In genomic region chr3:63910873-63911272, GRCh38 we compare ENCODE assay signal across 8 cellular contexts. TPM values are rescaled to one million over a fixed set of nuclear protein-coding genes. Genes with fewer than 3 reads are reported as not detected.
DNase-seq lines count a peak whose midpoint lies in the region; ATAC-seq and TF ChIP-seq lines count a peak whose summit lies in the region.

No MANE protein-coding gene starts in this region.

- no peak overlapping the region for H3K14ac ChIP-seq in mesenchymal stem cell (ENCODE audit: low read length in 2 of 2)

- no peak overlapping the region for H2AFZ ChIP-seq in HCT116 (ENCODE audit: low read depth, low read length, poor library complexity, severe bottlenecking)
- H2AFZ ChIP-seq in mesenchymal stem cell (ENCODE audit: low read depth, low read length) = no peak overlapping the region

- H3K9me3 ChIP-seq in BE2C (no peaks in the 10 kb centered on the region), HCT116 (ENCODE audit: control insufficient read depth in 1 of 2, insufficient read depth in 1 of 2, low read depth in 1 of 2, low read length in 2 of 2) (no peaks in the 10 kb centered on the region), mesenchymal stem cell (ENCODE audit: control insufficient read depth, low read length) (no peaks in the 10 kb centered on the region)

- no peak overlapping the region for H2AK5ac ChIP-seq in mesenchymal stem cell (ENCODE audit: low read length, severe bottlenecking)

- H3K79me2 ChIP-seq in HCT116 (ENCODE audit: insufficient read depth, low read length) = peaks cover 43% of the 10 kb centered on the region

- no peak overlapping the region for H2BK5ac ChIP-seq in mesenchymal stem cell (ENCODE audit: low read depth, low read length, poor library complexity, severe bottlenecking)

- peak overlapping the region; percentile 91; the same call in 1 of the 2 replicates for H3K27ac ChIP-seq in HCT116 (ENCODE audit: low read depth, low read length)
- no peak overlapping the region for H3K27ac ChIP-seq in mesenchymal stem cell (ENCODE audit: low read length, poor library complexity, severe bottlenecking)

- no peak overlapping the region for H3K4ac ChIP-seq in mesenchymal stem cell (ENCODE audit: low read depth in 1 of 2, low read length in 2 of 2)

- intact Hi-C loops in HCT116 (cut with micrococcal nuclease) = loop anchor here (5.0 kb wide), 1 partner anchor 49 kb away; the partner anchor contains the start of genes ATXN7 and THOC7

- peaks cover 24% of the 10 kb centered on the region for H3K79me1 ChIP-seq in mesenchymal stem cell (replicated peaks; ENCODE audit: low read length, poor library complexity, severe bottlenecking)

- WGBS in mesenchymal stem cell = no CpG with 5 or more reads among the region's 1 CpG

- no peak overlapping the region for H3K18ac ChIP-seq in mesenchymal stem cell (ENCODE audit: low read depth in 1 of 2, low read length in 2 of 2)

- no peak for ATAC-seq in HCT116
- no peak for ATAC-seq in HG02852 (IDR thresholded peaks at IDR 0.05; ENCODE audit: unreplicated experiment)

- H3K4me3 ChIP-seq in BE2C (ENCODE audit: low read depth, low read length) (peak overlapping the region; percentile 77; the same call in 1 of the 2 replicates), HCT116 (replicated peaks in 1 of 2; ENCODE audit: low read depth in 1 of 2, low read length in 2 of 2) (peak overlapping the region; percentile 63 to 74), mesenchymal stem cell (ENCODE audit: insufficient read depth in 1 of 2, low read depth in 1 of 2, low read length in 2 of 2) (peak overlapping the region in 1 of 2 experiments; percentile 86)

- TF ChIP-seq POLR2A in HCT116 (IDR thresholded peaks at IDR 0.05; ENCODE audit: borderline replicate concordance, extremely low read depth, insufficient read depth, insufficient read length) = no peak

- no peak overlapping the region for H4K91ac ChIP-seq in mesenchymal stem cell (ENCODE audit: low read length)

- H2BK15ac ChIP-seq in mesenchymal stem cell (ENCODE audit: low read depth, poor library complexity, severe bottlenecking) = no peak overlapping the region

- H3K27me3 ChIP-seq in BE2C (no peaks in the 10 kb centered on the region), HCT116 (ENCODE audit: insufficient read depth, low read length) (no peaks in the 10 kb centered on the region), mesenchymal stem cell (ENCODE audit: control insufficient read depth in 1 of 2, insufficient read depth in 1 of 2, low read length in 2 of 2) (no peaks in the 10 kb centered on the region)

- no TSS peak for BruUV-seq in HCT116 (replicated peaks; lab: Mats Ljungman, UMichigan)

- peak overlapping the region; percentile 89 for H3K4me2 ChIP-seq in HCT116 (ENCODE audit: low read length)
- H3K4me2 ChIP-seq in mesenchymal stem cell (ENCODE audit: low read length, poor library complexity, severe bottlenecking) = no peak overlapping the region

- no peaks in the 10 kb centered on the region for H3K9me2 ChIP-seq in HCT116 (ENCODE audit: insufficient read depth)

- TF ChIP-seq RAD21 in HCT116 (IDR thresholded peaks at IDR 0.05; ENCODE audit: low read depth) = no peak

- H2BK12ac ChIP-seq in mesenchymal stem cell (ENCODE audit: low read length in 2 of 2) = no peak overlapping the region

- H2BK120ac ChIP-seq in mesenchymal stem cell (ENCODE audit: low read depth, low read length) = no peak overlapping the region

- peak overlapping the region; percentile 79 for H3K9ac ChIP-seq in HCT116 (ENCODE audit: low read length)
- H3K9ac ChIP-seq in mesenchymal stem cell (ENCODE audit: low read length) = peak overlapping the region; percentile 92

- no peak overlapping the region for H3K23ac ChIP-seq in mesenchymal stem cell (ENCODE audit: low read length in 2 of 2)

- no peak overlapping the region for H4K8ac ChIP-seq in mesenchymal stem cell (ENCODE audit: low read length)

- POLR2A ChIA-PET in HCT116 (lab: Charles Lee) = no interaction called here

- H4K20me1 ChIP-seq in HCT116 (ENCODE audit: insufficient read depth) = no peaks in the 10 kb centered on the region

- H3K4me1 ChIP-seq in BE2C (peaks cover 4% of the 10 kb centered on the region; the same call in 1 of the 2 replicates), HCT116 (ENCODE audit: control insufficient read depth in 1 of 2, insufficient read depth in 2 of 2, low read length in 2 of 2) (peaks cover 12 to 25% of the 10 kb centered on the region in 2 experiments; a peak in 3 of 4 replicates), mesenchymal stem cell (ENCODE audit: control insufficient read depth, insufficient read depth, low read depth, low read length) (peaks cover 4% of the 10 kb centered on the region)

- no peak for DNase-seq in BE2C
- no peak for DNase-seq in HCT116 (ENCODE audit: low read depth, low spot score)
- DNase-seq in amniotic epithelial cell (ENCODE audit: low read depth) = peak; percentile 3
- no peak for DNase-seq in mesenchymal stem cell
- DNase-seq in NOMO-1 (lab: John Stamatoyannopoulos, UW; ENCODE audit: unreplicated experiment in 2 of 2) = no peak
- no peak for DNase-seq in HUDEP-2 (lab: John Stamatoyannopoulos, UW; ENCODE audit: unreplicated experiment in 76 of 76)
- no peak for DNase-seq in NCI-H1930 (lab: John Stamatoyannopoulos, UW)

- CTCF ChIA-PET in HCT116 (lab: Charles Lee) = no interaction called here

- TF ChIP-seq CTCF in BE2C (IDR thresholded peaks at IDR 0.05; ENCODE audit: low read depth, low read length) (no peak), HCT116 (IDR thresholded peaks at IDR 0.05 in 2 of 3, conservative IDR thresholded peaks at IDR 0.05 in 1 of 3; ENCODE audit: borderline replicate concordance in 1 of 3, insufficient read depth in 1 of 3, low read depth in 2 of 3, low read length in 2 of 3) (no peak)

- RAD21 ChIA-PET in HCT116 (lab: Charles Lee; ENCODE audit: low non-redundant PET in 1 of 2, low total read pairs in 2 of 2, uncharacterized antibody in 2 of 2, unreplicated experiment in 2 of 2) = no interaction called here

- H3K36me3 ChIP-seq in BE2C (peaks cover 4% of the 10 kb centered on the region), HCT116 (ENCODE audit: control insufficient read depth in 1 of 2, insufficient read depth in 2 of 2, low read length in 2 of 2) (0 out of 4 replicates have a peak, but pooled peaks cover 0 to under 1% of the 10 kb centered on the region in 2 experiments), mesenchymal stem cell (ENCODE audit: control insufficient read depth in 1 of 2, insufficient read depth in 2 of 2, low read depth in 1 of 2, low read length in 2 of 2) (peaks cover 4 to 18% of the 10 kb centered on the region in 2 experiments)

TF ChIP-seq in HCT116, 20 proteins besides CTCF, POLR2A, EP300 and RAD21:
- TF ChIP-seq, protein P1, sequence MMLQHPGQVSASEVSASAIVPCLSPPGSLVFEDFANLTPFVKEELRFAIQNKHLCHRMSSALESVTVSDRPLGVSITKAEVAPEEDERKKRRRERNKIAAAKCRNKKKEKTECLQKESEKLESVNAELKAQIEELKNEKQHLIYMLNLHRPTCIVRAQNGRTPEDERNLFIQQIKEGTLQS (IDR thresholded peaks at IDR 0.05) = no peak
- TF ChIP-seq SIN3A (IDR thresholded peaks at IDR 0.05; ENCODE audit: low read depth) = no peak
- TF ChIP-seq SP1 (IDR thresholded peaks at IDR 0.05; ENCODE audit: low read depth) = no peak
- TF ChIP-seq, protein P2, sequence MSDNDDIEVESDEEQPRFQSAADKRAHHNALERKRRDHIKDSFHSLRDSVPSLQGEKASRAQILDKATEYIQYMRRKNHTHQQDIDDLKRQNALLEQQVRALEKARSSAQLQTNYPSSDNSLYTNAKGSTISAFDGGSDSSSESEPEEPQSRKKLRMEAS (IDR thresholded peaks at IDR 0.05) = no peak

RNA-seq across cellular contexts. Expression of gene SCAANT1, which starts 1.3 kb away (rescaled TPM):
- polyA plus RNA-seq in BE2C (2012; ENCODE audit: insufficient read depth, insufficient read length, low read depth) = not detected
- total RNA-seq in HCT116 (2021; ENCODE audit: unreplicated experiment) = not detected
- 1.9 and 2.4 TPM in 2 replicates for polyA plus RNA-seq in HCT116 (2012)
- polyA plus RNA-seq in mesenchymal stem cell (2013, experiment 1 of 2) = 0.88 TPM
- polyA plus RNA-seq in mesenchymal stem cell (2013, experiment 2 of 2) = 0.63 TPM

RNA-seq across cellular contexts. Expression of gene ATXN7, which starts 47.2 kb away (rescaled TPM):
- polyA plus RNA-seq in BE2C (2012; ENCODE audit: insufficient read depth, insufficient read length, low read depth) = 8.7 TPM
- total RNA-seq in HCT116 (2021; ENCODE audit: unreplicated experiment) = 27.5 TPM
- polyA plus RNA-seq in HCT116 (2012) = 9.4 and 13.5 TPM in 2 replicates
- polyA plus RNA-seq in mesenchymal stem cell (2013, experiment 1 of 2) = 9.5 TPM
- 8.8 TPM for polyA plus RNA-seq in mesenchymal stem cell (2013, experiment 2 of 2)

RNA-seq across cellular contexts. Expression of gene THOC7, which starts 47.3 kb away (rescaled TPM):
- polyA plus RNA-seq in BE2C (2012; ENCODE audit: insufficient read depth, insufficient read length, low read depth) = 57.7 TPM
- total RNA-seq in HCT116 (2021; ENCODE audit: unreplicated experiment) = 67.3 TPM
- polyA plus RNA-seq in HCT116 (2012) = 33.6 and 40.2 TPM in 2 replicates
- polyA plus RNA-seq in mesenchymal stem cell (2013, experiment 1 of 2) = 59.6 TPM
- 61.7 TPM for polyA plus RNA-seq in mesenchymal stem cell (2013, experiment 2 of 2)
